Comparison of ENCODE assay signal across 8 cellular contexts in the genomic region with DNA sequence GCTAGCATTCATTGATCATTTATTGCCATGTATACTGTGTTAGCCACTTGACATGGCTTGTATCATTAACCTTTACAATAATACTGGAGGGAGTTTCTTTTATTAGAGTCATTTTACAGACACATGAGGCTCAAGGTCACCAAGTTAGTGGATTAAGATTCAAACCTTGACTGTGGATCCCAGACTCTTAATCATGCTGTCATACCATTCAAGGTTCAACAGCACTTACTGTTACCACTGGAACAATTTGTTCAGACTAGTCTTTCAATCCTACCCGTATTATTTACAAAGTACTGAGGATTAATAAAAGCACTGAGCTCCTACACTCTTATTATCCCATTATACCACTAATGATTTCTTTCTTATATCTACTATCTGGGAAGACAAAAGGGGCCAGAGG. TPM values are rescaled to one million over a fixed set of nuclear protein-coding genes. Genes with fewer than 3 reads are reported as not detected.
A peak's percentile ranks its signal among the peaks of the same experiment; 100 is the strongest.
DNase-seq lines count a peak whose midpoint lies in the region; ATAC-seq, FAIRE-seq and TF ChIP-seq lines count a peak whose summit lies in the region.

No MANE protein-coding gene starts in this region.

- 73% methylated on average over 1 of the region's 1 CpG for WGBS in A549 (ENCODE audit: missing lambda C conversion rate)
- WGBS in mammary epithelial cell (ENCODE audit: low coverage, missing lambda C conversion rate), result 0% methylated on average over 1 of the region's 1 CpG

- intact Hi-C loops in mammary epithelial cell (cut with micrococcal nuclease), result loop anchor here (1.0 to 5.0 kb wide), 2 partner anchors 38 to 74 kb away; no protein-coding TSS in a partner anchor

- TF ChIP-seq CTCF in A549 (IDR thresholded peaks at IDR 0.05) (no peak), mammary epithelial cell (conservative IDR thresholded peaks at IDR 0.05 in 1 of 2, IDR thresholded peaks at IDR 0.05 in 1 of 2; ENCODE audit: extremely low read depth in 1 of 2, insufficient read depth in 1 of 2, low read depth in 1 of 2, low read length in 2 of 2) (no peak)

- H3K36me3 ChIP-seq in mammary epithelial cell (ENCODE audit: insufficient read depth, low read length) (peaks cover 13% of the 10 kb centered on the region), muscle layer of colon (ENCODE audit: insufficient read depth, low read length) (peaks cover 29% of the 10 kb centered on the region)

- peak overlapping the region; percentile 72 to 97 (median 91) for H3K4me3 Mint-ChIP-seq in IgD-negative memory B cell

- peak overlapping the region; percentile 84 to 97 (median 86) for H3K27ac Mint-ChIP-seq in IgD-negative memory B cell

- peaks cover 22 to 24% (median 24%) of the 10 kb centered on the region in 3 donors for H3K4me1 Mint-ChIP-seq in IgD-negative memory B cell

- H4K20me1 ChIP-seq in mammary epithelial cell (ENCODE audit: insufficient read depth, low read length), result no peaks in the 10 kb centered on the region

- in situ Hi-C loops in mammary epithelial cell (cut with MboI; ENCODE audit: low sequenced_read_pairs in 2 of 2), result loop anchor here (10.0 to 25.0 kb wide), 5 partner anchors 164 to 789 kb away; a partner anchor contains a TSS

- peak overlapping the region; percentile 81 to 86; a peak in 3 of 6 replicates for H3K27ac ChIP-seq in A549
- peak overlapping the region; percentile 75 for H3K27ac ChIP-seq in mammary epithelial cell (ENCODE audit: insufficient read depth, low read depth, low read length)
- H3K27ac ChIP-seq in muscle layer of colon (ENCODE audit: low read depth, low read length), result peak overlapping the region; percentile 71

- CTCF ChIA-PET in A549 (lab: Yijun Ruan, JAX) (interaction anchor here (0.6 to 1.5 kb wide), 4 partner anchors 14 to 792 kb away, joined by 3 to 4 read pairs (median 4); a partner anchor contains a TSS), mammary epithelial cell (lab: Charles Lee; ENCODE audit: low non-redundant PET) (no interaction called here)

- H3K79me2 ChIP-seq in mammary epithelial cell (ENCODE audit: insufficient read depth, low read length), result peaks cover 24% of the 10 kb centered on the region

- peaks cover 2% of the 10 kb centered on the region for H3K27me3 Mint-ChIP-seq in IgD-negative memory B cell

- H2AFZ ChIP-seq in mammary epithelial cell (ENCODE audit: low read depth, low read length), result peak overlapping the region; percentile 79

- H3K36me3 Mint-ChIP-seq in IgD-negative memory B cell, result peaks cover 2% of the 10 kb centered on the region

- H3K4me2 ChIP-seq in A549, result peak overlapping the region; percentile 95
- peak overlapping the region; percentile 82 for H3K4me2 ChIP-seq in mammary epithelial cell (ENCODE audit: insufficient read depth, low read depth, low read length)

- no peak for TF ChIP-seq POLR2A in A549 (IDR thresholded peaks at IDR 0.05; ENCODE audit: low read length)

- TF ChIP-seq EP300 in A549 (IDR thresholded peaks at IDR 0.05), result no peak

- H3K4me1 ChIP-seq in A549, result peaks cover 14% of the 10 kb centered on the region; the same call in 2 of the 3 replicates
- H3K4me1 ChIP-seq in mammary epithelial cell (ENCODE audit: insufficient read depth, low read length), result peaks cover 14% of the 10 kb centered on the region
- H3K4me1 ChIP-seq in muscle layer of colon (ENCODE audit: insufficient read depth, low read length), result peaks cover 14% of the 10 kb centered on the region

- BruUV-seq in mammary epithelial cell (replicated peaks; lab: Mats Ljungman, UMichigan), result no TSS peak

- no peak for ATAC-seq in A549
- ATAC-seq in HG02970 (IDR thresholded peaks at IDR 0.05; ENCODE audit: low FRiP score, unreplicated experiment), result no peak

- no peak for TF ChIP-seq RAD21 in A549 (conservative IDR thresholded peaks at IDR 0.05 in 1 of 2, IDR thresholded peaks at IDR 0.05 in 1 of 2)

- DNase-seq in A549 (ENCODE audit: low read depth in 1 of 2, low spot score in 1 of 2), result no peak
- DNase-seq in mammary epithelial cell, result no peak
- DNase-seq in NCI-H2107 (lab: John Stamatoyannopoulos, UW), result no peak
- no peak for DNase-seq in HTR-8/SVneo (ENCODE audit: insufficient read length, low spot score)
- DNase-seq in DMS79 treated with DMSO at 0.1 percent for 48 hours (lab: John Stamatoyannopoulos, UW), result no peak

- no peaks in the 10 kb centered on the region for H3K27me3 ChIP-seq in mammary epithelial cell (ENCODE audit: insufficient read depth, low read length)
- no peaks in the 10 kb centered on the region for H3K27me3 ChIP-seq in muscle layer of colon (ENCODE audit: control insufficient read depth in 1 of 2, insufficient read depth in 2 of 2, low read length in 2 of 2)

- FAIRE-seq in A549 (lab: Jason Lieb, UNC) (no peak), HTR-8/SVneo (lab: Jason Lieb, UNC) (no peak)

- H3K9ac ChIP-seq in mammary epithelial cell (ENCODE audit: insufficient read depth, low read length), result peak overlapping the region; percentile 86
- no peak overlapping the region for H3K9ac ChIP-seq in muscle layer of colon (ENCODE audit: low read length)

- H3K9me3 ChIP-seq in A549 (no peaks in the 10 kb centered on the region), mammary epithelial cell (replicated peaks; ENCODE audit: insufficient read depth, low read length) (no peaks in the 10 kb centered on the region), muscle layer of colon (ENCODE audit: low read length) (no peaks in the 10 kb centered on the region)

- H3K4me3 ChIP-seq in A549 (peak overlapping the region; percentile 70), mammary epithelial cell (replicated peaks in 1 of 3; ENCODE audit: insufficient read depth in 1 of 3, low read depth in 2 of 3, low read length in 3 of 3) (peak overlapping the region; percentile 74 to 81 (median 78)), muscle layer of colon (ENCODE audit: low read depth in 1 of 2, low read length in 2 of 2) (peak overlapping the region; percentile 64 to 93)

- H3K9me3 Mint-ChIP-seq in IgD-negative memory B cell, result no peaks in the 10 kb centered on the region

- dilution Hi-C loops in mammary epithelial cell (cut with HindIII; ENCODE audit: low sequenced_read_pairs), result no loop called here

- POLR2A ChIA-PET in A549 (lab: Yijun Ruan, JAX), result interaction anchor here (1.1 kb wide), 1 partner anchor 13 kb away, joined by 3 read pairs; no protein-coding TSS in a partner anchor

TF ChIP-seq in A549, 52 proteins besides CTCF, POLR2A, EP300 and RAD21 (continues in another document):
- TF ChIP-seq, protein P1, sequence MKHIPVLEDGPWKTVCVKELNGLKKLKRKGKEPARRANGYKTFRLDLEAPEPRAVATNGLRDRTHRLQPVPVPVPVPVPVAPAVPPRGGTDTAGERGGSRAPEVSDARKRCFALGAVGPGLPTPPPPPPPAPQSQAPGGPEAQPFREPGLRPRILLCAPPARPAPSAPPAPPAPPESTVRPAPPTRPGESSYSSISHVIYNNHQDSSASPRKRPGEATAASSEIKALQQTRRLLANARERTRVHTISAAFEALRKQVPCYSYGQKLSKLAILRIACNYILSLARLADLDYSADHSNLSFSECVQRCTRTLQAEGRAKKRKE (CRISPR knock-in tag; IDR thresholded peaks at IDR 0.05; ENCODE audit: low read depth), result no peak
- TF ChIP-seq, protein P2, sequence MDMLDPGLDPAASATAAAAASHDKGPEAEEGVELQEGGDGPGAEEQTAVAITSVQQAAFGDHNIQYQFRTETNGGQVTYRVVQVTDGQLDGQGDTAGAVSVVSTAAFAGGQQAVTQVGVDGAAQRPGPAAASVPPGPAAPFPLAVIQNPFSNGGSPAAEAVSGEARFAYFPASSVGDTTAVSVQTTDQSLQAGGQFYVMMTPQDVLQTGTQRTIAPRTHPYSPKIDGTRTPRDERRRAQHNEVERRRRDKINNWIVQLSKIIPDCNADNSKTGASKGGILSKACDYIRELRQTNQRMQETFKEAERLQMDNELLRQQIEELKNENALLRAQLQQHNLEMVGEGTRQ (IDR thresholded peaks at IDR 0.05), result no peak
- TF ChIP-seq RFX5 (IDR thresholded peaks at IDR 0.05), result no peak
- no peak for TF ChIP-seq KDM5A (IDR thresholded peaks at IDR 0.05)
- TF ChIP-seq ZSCAN20 (CRISPR knock-in tag; IDR thresholded peaks at IDR 0.05), result no peak
- TF ChIP-seq, protein P3, sequence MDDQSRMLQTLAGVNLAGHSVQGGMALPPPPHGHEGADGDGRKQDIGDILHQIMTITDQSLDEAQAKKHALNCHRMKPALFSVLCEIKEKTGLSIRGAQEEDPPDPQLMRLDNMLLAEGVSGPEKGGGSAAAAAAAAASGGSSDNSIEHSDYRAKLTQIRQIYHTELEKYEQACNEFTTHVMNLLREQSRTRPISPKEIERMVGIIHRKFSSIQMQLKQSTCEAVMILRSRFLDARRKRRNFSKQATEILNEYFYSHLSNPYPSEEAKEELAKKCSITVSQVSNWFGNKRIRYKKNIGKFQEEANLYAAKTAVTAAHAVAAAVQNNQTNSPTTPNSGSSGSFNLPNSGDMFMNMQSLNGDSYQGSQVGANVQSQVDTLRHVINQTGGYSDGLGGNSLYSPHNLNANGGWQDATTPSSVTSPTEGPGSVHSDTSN (IDR thresholded peaks at IDR 0.05), result no peak
- TF ChIP-seq TP53 (CRISPR knock-in tag; IDR thresholded peaks at IDR 0.05), result no peak

RNA-seq across cellular contexts. Expression of a gene that starts 1.2 kb away (rescaled TPM):
- polyA plus RNA-seq in A549 (2011; rRNA removed) (75.7 and 79.0 TPM in 2 replicates), A549 (2017; fragmentation: RNase III; extraction: RNeasy Plus Mini Kit Qiagen cat#74134 plus additional on column Dnase treatment) (149 to 157 TPM (median 151 TPM) in 3 replicates), IgD-negative memory B cell (124 TPM), mammary epithelial cell (39.9 TPM)
- polyA plus RNA-seq in A549 (2012; cell fraction: cytosol; rRNA removed), result 93.0 and 131 TPM in 2 replicates
- 18.5 and 25.4 TPM in 2 replicates for polyA plus RNA-seq in A549 (2012; cell fraction: nucleus; rRNA removed)
- polyA minus RNA-seq in A549 (2011; rRNA and poly(A)+ RNA removed), result 10.2 and 13.5 TPM in 2 replicates
- total RNA-seq in mammary epithelial cell, result 10 to 100 TPM; 11.3 to 41.1 TPM
- 3.2 TPM for polyA minus RNA-seq in mammary epithelial cell

RNA-seq across cellular contexts. Expression of a gene that starts 15.6 kb away (rescaled TPM):
- polyA plus RNA-seq in A549 (2011; rRNA removed) (0.62 and 1.0 TPM in 2 replicates), A549 (2017; fragmentation: RNase III; extraction: RNeasy Plus Mini Kit Qiagen cat#74134 plus additional on column Dnase treatment) (0.17 to 0.74 TPM (median 0.54 TPM) in 3 replicates), IgD-negative memory B cell (2.2 TPM), mammary epithelial cell (0.12 TPM)
- polyA plus RNA-seq in A549 (2012; cell fraction: cytosol; rRNA removed), result 0.34 and 0.37 TPM in 2 replicates
- polyA plus RNA-seq in A549 (2012; cell fraction: nucleus; rRNA removed), result 1.3 and 2.4 TPM in 2 replicates
- 0.66 and 1.1 TPM in 2 replicates for polyA minus RNA-seq in A549 (2011; rRNA and poly(A)+ RNA removed)
- total RNA-seq in mammary epithelial cell, result 1 to 10 TPM in 1 of 2 donors, under 1 TPM in 1; 0.31 to 1.0 TPM
- polyA minus RNA-seq in mammary epithelial cell, result not detected

RNA-seq across cellular contexts. Expression of a gene that starts 26.8 kb away (rescaled TPM):
- 1.1 and 1.2 TPM in 2 replicates for polyA plus RNA-seq in A549 (2011; rRNA removed)
- 0.40 and 0.52 TPM in 2 replicates for polyA plus RNA-seq in A549 (2012; cell fraction: cytosol; rRNA removed)
- 0.32 and 0.76 TPM in 2 replicates for polyA plus RNA-seq in A549 (2012; cell fraction: nucleus; rRNA removed)
- 0.41 to 0.52 TPM (median 0.45 TPM) in 3 replicates for polyA plus RNA-seq in A549 (2017; fragmentation: RNase III; extraction: RNeasy Plus Mini Kit Qiagen cat#74134 plus additional on column Dnase treatment)
- polyA minus RNA-seq in A549 (2011; rRNA and poly(A)+ RNA removed), result 0.29 and 1.8 TPM in 2 replicates
- polyA plus RNA-seq in IgD-negative memory B cell, result not detected
- under 1 TPM in 1 of 2 donors, not detected in 1; 0.17 TPM for total RNA-seq in mammary epithelial cell
- 0.07 TPM for polyA plus RNA-seq in mammary epithelial cell
- not detected for polyA minus RNA-seq in mammary epithelial cell
